9 cellular contexts compared by ENCODE assay signal in the genomic region with DNA sequence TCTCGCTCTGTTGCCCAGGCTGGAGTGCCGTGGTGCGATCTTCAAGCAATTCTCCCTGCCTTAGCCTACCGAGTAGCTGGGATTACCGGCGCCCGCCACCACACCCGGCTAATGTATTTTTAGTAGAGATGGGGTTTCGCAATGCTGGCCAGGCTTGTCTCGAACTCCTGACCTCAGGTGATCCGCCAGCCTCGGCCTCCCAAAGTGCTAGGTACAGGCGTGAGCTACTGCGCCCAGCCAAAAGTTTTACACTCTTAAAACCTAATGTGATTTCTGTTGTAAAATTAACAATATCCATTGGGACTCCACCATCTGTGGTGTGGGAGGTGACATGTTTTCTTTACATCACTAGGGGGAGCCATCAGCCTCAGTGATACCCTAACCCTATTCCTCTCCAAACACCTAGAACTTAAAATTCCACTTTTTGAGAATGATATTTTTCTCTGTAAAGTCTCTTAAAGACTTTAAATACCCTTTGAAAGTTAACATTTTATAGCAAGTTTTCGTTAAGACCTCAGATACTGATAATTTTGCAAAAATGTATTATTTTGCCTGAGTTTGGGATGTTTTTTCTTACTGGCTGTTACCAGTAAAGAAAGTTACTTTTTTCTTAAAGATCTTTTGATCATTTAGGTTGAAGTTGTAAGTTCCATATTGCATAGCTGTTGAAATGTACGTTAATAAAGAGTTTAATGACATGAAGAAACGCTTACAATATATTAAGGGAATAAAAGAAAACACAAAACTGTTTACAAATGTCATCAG.
A peak's percentile ranks its signal among the peaks of the same experiment; 100 is the strongest.
DNase-seq lines count a peak whose midpoint lies in the region; TF ChIP-seq lines count a peak whose summit lies in the region.
"Had no signal": no experiment of that assay in that cellular context is flagged by ENCODE, and none has a peak within 500 bp of the region (broad histone marks: within the 10 kb centered on the region; RNA-seq: fewer than 3 reads in every experiment).

No MANE protein-coding gene starts in this region.

- TF ChIP-seq CTCF in HFF-Myc (IDR thresholded peaks at IDR 0.05; ENCODE audit: low read depth, low read length, missing control alignments) (peak; percentile 80), astrocyte of the spinal cord (IDR thresholded peaks at IDR 0.05; ENCODE audit: low read depth, low read length) (peak; percentile 82)

- DNase-seq in NCI-H1436 treated with DMSO at 0.1 percent for 48 hours (lab: John Stamatoyannopoulos, UW): peak; percentile 17
- DNase-seq in NCI-H1436 (lab: John Stamatoyannopoulos, UW): no peak
- no peak for DNase-seq in HFF-Myc (ENCODE audit: extremely low read depth, low read depth)
- peak; percentile 20 for DNase-seq in NCI-H748 treated with DMSO at 0.1 percent for 48 hours (lab: John Stamatoyannopoulos, UW)
- DNase-seq in astrocyte of the spinal cord (ENCODE audit: low read depth, low spot score): peak; percentile 59
- peak; percentile 81 for DNase-seq in iPS-NIHi7 (ENCODE audit: extremely low spot score)
- DNase-seq in superior temporal gyrus (ENCODE audit: extremely low spot score): peak; percentile 30
- no peak for DNase-seq in activated effector memory CD4-positive, alpha-beta T cell treated with Interleukin-2 at 50 U/mL for 16 hours
- DNase-seq: activated naive CD8-positive, alpha-beta T cell treated with anti-CD3 and anti-CD28 coated beads, Interleukin-2, amount 10 ng/mL, durations not matched to agents 7 days and 5 days had no signal

- in situ Hi-C loops in astrocyte of the spinal cord (cut with HindIII; ENCODE audit: low sequenced_read_pairs): no loop called here

- no peak overlapping the region for H3K4me3 ChIP-seq in HFF-Myc (replicated peaks; ENCODE audit: low read depth, low read length)
- H3K4me3 ChIP-seq in astrocyte of the spinal cord (ENCODE audit: low read depth, low read length): no peak overlapping the region

Comparison
In these comparisons a context has a peak if more than half of its experiments do, and no peak if none do; other contexts are left out.
1. DNase-seq: peak in NCI-H1436 treated with DMSO at 0.1 percent for 48 hours (single experiment), NCI-H748 treated with DMSO at 0.1 percent for 48 hours (single experiment), astrocyte of the spinal cord (single experiment), iPS-NIHi7 (single experiment) and superior temporal gyrus (single experiment); none in NCI-H1436 (single experiment), HFF-Myc (single experiment) and activated effector memory CD4-positive, alpha-beta T cell treated with Interleukin-2 at 50 U/mL for 16 hours (single experiment).